ENCODE assay signal across 10 cellular contexts in genomic region chr10:13439313-13439712, GRCh38.
DNase-seq lines count a peak whose midpoint lies in the region; ATAC-seq, FAIRE-seq and TF ChIP-seq lines count a peak whose summit lies in the region.
"Had no signal": no experiment of that assay in that cellular context is flagged by ENCODE, and none has a peak within 500 bp of the region (broad histone marks: within the 10 kb centered on the region; RNA-seq: fewer than 3 reads in every experiment).

No MANE protein-coding gene starts in this region.

- DNase-seq in activated CD4-positive, alpha-beta T cell treated with anti-CD3 and anti-CD28 coated beads, Interleukin-2, amount 10 ng/mL, durations not matched to agents 24 days and 14 days = no peak
- DNase-seq in activated CD4-positive, alpha-beta T cell treated with anti-CD3 and anti-CD28 coated beads for 1 hour = no peak
- DNase-seq in WTC11 (ENCODE audit: low spot score) (no peak), retinal pigment epithelial cell (ENCODE audit: low read depth) (no peak), medulla oblongata (ENCODE audit: extremely low spot score) (no peak), GM12891 (ENCODE audit: insufficient read length, low spot score) (no peak)
- DNase-seq: gastrocnemius medialis, NCI-H2081 treated with DMSO at 0.1 percent for 48 hours had no signal

- H3K9me3 Mint-ChIP-seq in activated CD4-positive, alpha-beta T cell treated with anti-CD3 and anti-CD28 coated beads, Interleukin-2, amount 10 ng/mL, durations not matched to agents 24 days and 14 days = no peaks in the 10 kb centered on the region
- no peaks in the 10 kb centered on the region for H3K9me3 Mint-ChIP-seq in WTC11

- no peak for TF ChIP-seq POLR2A in GM12891 (IDR thresholded peaks at IDR 0.05; ENCODE audit: low read depth, low read length)

- no peak for TF ChIP-seq CTCF in WTC11 (IDR thresholded peaks at IDR 0.05)
- no peak for TF ChIP-seq CTCF in retinal pigment epithelial cell (conservative IDR thresholded peaks at IDR 0.05; ENCODE audit: low read depth, low read length)

- H3K36me3 Mint-ChIP-seq in activated CD4-positive, alpha-beta T cell treated with anti-CD3 and anti-CD28 coated beads, Interleukin-2, amount 10 ng/mL, durations not matched to agents 24 days and 14 days (ENCODE audit: low read depth) = no peaks in the 10 kb centered on the region
- H3K36me3 Mint-ChIP-seq in WTC11 = no peaks in the 10 kb centered on the region

- H3K4me3 ChIP-seq in iPS-15b (ENCODE audit: low read depth, low read length) (peak overlapping the region; percentile 62), retinal pigment epithelial cell (ENCODE audit: low read length) (peak overlapping the region; percentile 48)

- CTCF ChIA-PET in WTC11 (lab: Charles Lee) = interaction anchor here (0.6 to 5.7 kb wide), 17 partner anchors 10 to 272 kb away, joined by 3 to 107 read pairs (median 8); partner anchors contain the start of gene PRPF18

- H3K4me1 ChIP-seq in iPS-15b (ENCODE audit: control insufficient read depth, insufficient read depth, low read length) = peaks cover 5% of the 10 kb centered on the region

- H3K9ac ChIP-seq in iPS-15b (ENCODE audit: low read depth, low read length) = no peak overlapping the region

- intact Hi-C loops in activated CD4-positive, alpha-beta T cell treated with anti-CD3 and anti-CD28 coated beads, Interleukin-2, amount 10 ng/mL, durations not matched to agents 24 days and 14 days (cut with micrococcal nuclease) = no loop called here

- peak overlapping the region; percentile 55 for H3K4me3 Mint-ChIP-seq in activated CD4-positive, alpha-beta T cell treated with anti-CD3 and anti-CD28 coated beads, Interleukin-2, amount 10 ng/mL, durations not matched to agents 24 days and 14 days
- peak overlapping the region; percentile 70 for H3K4me3 Mint-ChIP-seq in WTC11

- peaks cover 9% of the 10 kb centered on the region for H3K4me1 Mint-ChIP-seq in activated CD4-positive, alpha-beta T cell treated with anti-CD3 and anti-CD28 coated beads, Interleukin-2, amount 10 ng/mL, durations not matched to agents 24 days and 14 days
- peaks cover 34% of the 10 kb centered on the region for H3K4me1 Mint-ChIP-seq in WTC11

- no peak for FAIRE-seq in GM12891 (lab: Jason Lieb, UNC)

- no peak overlapping the region for H3K27ac Mint-ChIP-seq in activated CD4-positive, alpha-beta T cell treated with anti-CD3 and anti-CD28 coated beads, Interleukin-2, amount 10 ng/mL, durations not matched to agents 24 days and 14 days
- H3K27ac Mint-ChIP-seq in WTC11 = no peak overlapping the region

- H3K27me3 Mint-ChIP-seq in activated CD4-positive, alpha-beta T cell treated with anti-CD3 and anti-CD28 coated beads, Interleukin-2, amount 10 ng/mL, durations not matched to agents 24 days and 14 days = peaks cover 59% of the 10 kb centered on the region
- H3K27me3 Mint-ChIP-seq in WTC11 (ENCODE audit: low read depth) = peaks cover 32% of the 10 kb centered on the region

- ATAC-seq in WTC11 (no peak), HG03280 (IDR thresholded peaks at IDR 0.05; ENCODE audit: unreplicated experiment) (no peak)

- H3K36me3 ChIP-seq in iPS-15b (ENCODE audit: control insufficient read depth, insufficient read depth, low read length) = no peaks in the 10 kb centered on the region
- H3K36me3 ChIP-seq: gastrocnemius medialis had no signal

- POLR2A ChIA-PET in WTC11 (lab: Charles Lee) = interaction anchor here (0.6 kb wide), 1 partner anchor 98 kb away, joined by 3 read pairs; no protein-coding TSS in a partner anchor

- no peaks in the 10 kb centered on the region for H3K9me3 ChIP-seq in iPS-15b (ENCODE audit: control insufficient read depth, insufficient read depth, low read length)
- H3K9me3 ChIP-seq: gastrocnemius medialis had no signal

- H3K27me3 ChIP-seq in iPS-15b (ENCODE audit: control insufficient read depth, insufficient read depth, low read length) = peaks cover 25% of the 10 kb centered on the region

TF ChIP-seq in WTC11, 78 proteins besides CTCF, POLR2A, EP300 and RAD21 (continues in another document):
- TF ChIP-seq JUN (CRISPR knock-in tag; IDR thresholded peaks at IDR 0.05) (no peak), AFF4 (CRISPR knock-in tag; IDR thresholded peaks at IDR 0.05; ENCODE audit: borderline replicate concordance) (no peak), TCF7 (CRISPR knock-in tag; IDR thresholded peaks at IDR 0.05; ENCODE audit: low read depth) (no peak), ZNF232 (CRISPR knock-in tag; IDR thresholded peaks at IDR 0.05) (no peak), ATF1 (CRISPR knock-in tag; IDR thresholded peaks at IDR 0.05) (no peak), JAZF1 (CRISPR knock-in tag; IDR thresholded peaks at IDR 0.05) (no peak), ESRRA (CRISPR knock-in tag; IDR thresholded peaks at IDR 0.05; ENCODE audit: borderline replicate concordance) (no peak)

TF ChIP-seq in GM12891, 5 proteins besides CTCF, POLR2A, EP300 and RAD21:
- TF ChIP-seq TAF1 (IDR thresholded peaks at IDR 0.05; ENCODE audit: low read depth, low read length) (no peak), PAX5 (IDR thresholded peaks at IDR 0.05; ENCODE audit: insufficient read depth, low read length, severe bottlenecking) (no peak), POLR2AphosphoS5 (IDR thresholded peaks at IDR 0.05; ENCODE audit: low read depth, low read length) (no peak), POU2F2 (IDR thresholded peaks at IDR 0.05; ENCODE audit: low read depth, low read length) (no peak), SPI1 (IDR thresholded peaks at IDR 0.05; ENCODE audit: low read depth, low read length) (no peak)
